28 cellular contexts compared by ENCODE assay signal in the genomic region with DNA sequence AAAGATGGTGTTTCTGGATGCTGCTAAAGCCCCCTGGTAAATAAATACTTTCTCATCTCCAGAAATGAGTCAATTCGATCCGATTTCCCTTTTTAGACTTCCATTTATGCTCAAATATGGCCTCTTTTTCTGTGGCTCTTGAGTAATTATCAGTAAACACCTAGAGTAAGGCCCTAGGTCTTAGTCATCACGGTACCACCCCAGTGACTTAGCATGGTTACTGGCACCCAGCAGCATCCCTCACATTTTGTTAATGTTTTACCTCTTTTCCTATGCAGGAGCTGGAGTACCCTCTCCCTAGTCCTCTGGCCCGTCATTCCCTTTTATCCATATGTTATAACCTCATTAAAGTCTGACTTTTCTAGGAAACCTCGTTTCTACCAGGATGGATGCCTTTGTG.
"Had no signal": no experiment of that assay in that cellular context is flagged by ENCODE, and none has a peak within 500 bp of the region (broad histone marks: within the 10 kb centered on the region; RNA-seq: fewer than 3 reads in every experiment).

No MANE protein-coding gene starts in this region.

- H3K4me3 ChIP-seq: left ventricle myocardium inferior, lung, psoas muscle, right atrium auricular region, right lobe of liver, smooth muscle cell, tibial nerve, upper lobe of left lung, vagina had no signal

- H3K27me3 ChIP-seq: right atrium auricular region, right lobe of liver, tibial nerve, upper lobe of left lung, vagina had no signal

- H3K9ac ChIP-seq: parathyroid adenoma had no signal

- H3K9me3 Mint-ChIP-seq: immature natural killer cell; mesothelial cell of epicardium; naive thymus-derived CD8-positive, alpha-beta T cell; nephron; neural crest cell; stimulated activated memory B cell treated with anti-CD40 and anti-IgM and Interleukin-4, amounts not matched to agents 10 μg/mL and 1 μg/mL and 100 μg/mL, for 72 hours; stimulated activated naive CD8-positive, alpha-beta T cell treated with anti-CD3 and anti-CD28 coated beads, Interleukin-15, amount 100 ng/mL, for 72 hours had no signal

- H3K4me3 Mint-ChIP-seq: immature natural killer cell; mesothelial cell of epicardium; naive thymus-derived CD8-positive, alpha-beta T cell; nephron; neural crest cell; stimulated activated memory B cell treated with anti-CD40 and anti-IgM and Interleukin-4, amounts not matched to agents 10 μg/mL and 1 μg/mL and 100 μg/mL, for 72 hours; stimulated activated naive CD8-positive, alpha-beta T cell treated with anti-CD3 and anti-CD28 coated beads, Interleukin-15, amount 100 ng/mL, for 72 hours had no signal

- H3K9me3 ChIP-seq: left ventricle myocardium inferior, psoas muscle, right atrium auricular region, right lobe of liver, tibial nerve, upper lobe of left lung, vagina had no signal

- H3K4me2 ChIP-seq: smooth muscle cell had no signal

- H3K27ac Mint-ChIP-seq: mesothelial cell of epicardium; naive thymus-derived CD8-positive, alpha-beta T cell; nephron; stimulated activated memory B cell treated with anti-CD40 and anti-IgM and Interleukin-4, amounts not matched to agents 10 μg/mL and 1 μg/mL and 100 μg/mL, for 72 hours; stimulated activated naive CD8-positive, alpha-beta T cell treated with anti-CD3 and anti-CD28 coated beads, Interleukin-15, amount 100 ng/mL, for 72 hours had no signal

- H3K4me1 Mint-ChIP-seq: nephron; neural crest cell; stimulated activated memory B cell treated with anti-CD40 and anti-IgM and Interleukin-4, amounts not matched to agents 10 μg/mL and 1 μg/mL and 100 μg/mL, for 72 hours; stimulated activated naive CD8-positive, alpha-beta T cell treated with anti-CD3 and anti-CD28 coated beads, Interleukin-15, amount 100 ng/mL, for 72 hours had no signal

- H3K36me3 Mint-ChIP-seq: mesothelial cell of epicardium; naive thymus-derived CD8-positive, alpha-beta T cell; stimulated activated memory B cell treated with anti-CD40 and anti-IgM and Interleukin-4, amounts not matched to agents 10 μg/mL and 1 μg/mL and 100 μg/mL, for 72 hours had no signal

- H3K36me3 ChIP-seq: left ventricle myocardium inferior, right atrium auricular region, right lobe of liver, tibial nerve, upper lobe of left lung, vagina had no signal

- H3K4me1 ChIP-seq: parathyroid adenoma, right atrium auricular region, tibial nerve, upper lobe of left lung, vagina had no signal

- H3K79me2 ChIP-seq: parathyroid adenoma had no signal

- ATAC-seq: naive thymus-derived CD8-positive, alpha-beta T cell; psoas muscle; stimulated activated memory B cell treated with anti-CD40 and anti-IgM and Interleukin-4, amounts not matched to agents 10 μg/mL and 1 μg/mL and 100 μg/mL, for 72 hours; stimulated activated naive CD8-positive, alpha-beta T cell treated with anti-CD3 and anti-CD28 coated beads, Interleukin-15, amount 100 ng/mL, for 72 hours had no signal

- DNase-seq: hypothalamus; immature natural killer cell; kidney; left ventricle myocardium inferior; mesendoderm; naive thymus-derived CD8-positive, alpha-beta T cell; nucleus accumbens; psoas muscle; right lobe of liver; stimulated activated CD4-positive, alpha-beta T cell treated with anti-CD3 and anti-CD28 coated beads, Interleukin-1b, Interleukin-23, amount 100 ng/mL, for 48 hours; stimulated activated CD4-positive, alpha-beta T cell treated with anti-CD3 and anti-CD28 coated beads, Interleukin-2, amount 100 ng/mL, for 48 hours; stimulated activated CD4-positive, alpha-beta T cell treated with anti-CD3 and anti-CD28 coated beads, Interleukin-4, amount 100 ng/mL, for 4 hours; stimulated activated CD8-positive, alpha-beta memory T cell treated with anti-CD3 and anti-CD28 coated beads, Interleukin-4, amount 100 ng/mL, for 48 hours; stimulated activated naive CD4-positive, alpha-beta T cell treated with Interleukin-2 at 50 U/mL for 16 hours; stimulated activated naive CD8-positive, alpha-beta T cell treated with anti-CD3 and anti-CD28 coated beads, Interleukin-15, amount 100 ng/mL, for 72 hours; substantia nigra; upper lobe of left lung had no signal

- FAIRE-seq: islet of Langerhans, kidney had no signal

- H3K27ac ChIP-seq: left ventricle myocardium inferior, parathyroid adenoma, psoas muscle, right atrium auricular region, tibial nerve, upper lobe of left lung, vagina had no signal

- H2AFZ ChIP-seq: parathyroid adenoma had no signal
